In genomic region chr20:33282991-33283555, GRCh38 we compare ENCODE assay signal across 20 cellular contexts. TPM values are rescaled to one million over a fixed set of nuclear protein-coding genes. Genes with fewer than 3 reads are reported as not detected.
DNase-seq lines count a peak whose midpoint lies in the region; ATAC-seq and TF ChIP-seq lines count a peak whose summit lies in the region.
"Had no signal": no experiment of that assay in that cellular context is flagged by ENCODE, and none has a peak within 500 bp of the region (broad histone marks: within the 10 kb centered on the region; RNA-seq: fewer than 3 reads in every experiment).

Gene BPIFB1, plus strand, starts transcription at chr20:33283214. Its CDS starts 2,860 bp downstream, at chr20:33286074.

- H3K9me3 Mint-ChIP-seq in endodermal cell, result no peaks in the 10 kb centered on the region
- H3K9me3 Mint-ChIP-seq in osteocyte (ENCODE audit: unreplicated experiment), result no peaks in the 10 kb centered on the region
- H3K9me3 Mint-ChIP-seq: CD4-positive, CD25-positive, alpha-beta regulatory T cell had no signal

- H3K18ac ChIP-seq in neuronal stem cell (ENCODE audit: low read length), result no peak within 1 kb of the TSS

- H2BK12ac ChIP-seq in neuronal stem cell (ENCODE audit: low read length), result no peak within 1 kb of the TSS

- no peak within 1 kb of the TSS for H2AK5ac ChIP-seq in neuronal stem cell (ENCODE audit: low read depth, low read length)

- H3K4me3 Mint-ChIP-seq in endodermal cell, result no peak within 1 kb of the TSS
- no peak within 1 kb of the TSS for H3K4me3 Mint-ChIP-seq in osteocyte (ENCODE audit: unreplicated experiment)
- H3K4me3 Mint-ChIP-seq: CD4-positive, CD25-positive, alpha-beta regulatory T cell had no signal

- no peaks in the 10 kb centered on the region for H3K9me3 ChIP-seq in BLaER1 treated with 17β-estradiol and CSF1 and Interleukin-3, amounts not matched to agents 10 nM and 100 nM (replicated peaks in 1 of 11)
- no peaks in the 10 kb centered on the region for H3K9me3 ChIP-seq in endodermal cell (ENCODE audit: control insufficient read depth, low read length)
- no peaks in the 10 kb centered on the region for H3K9me3 ChIP-seq in neuronal stem cell (replicated peaks in 1 of 2; ENCODE audit: control insufficient read depth in 2 of 2, insufficient read depth in 1 of 2, low read depth in 1 of 2, low read length in 2 of 2)
- H3K9me3 ChIP-seq: A549, MG63 had no signal

- no peak within 1 kb of the TSS for H3K4me3 ChIP-seq in BLaER1 treated with 17β-estradiol and CSF1 and Interleukin-3, amounts not matched to agents 10 nM and 100 nM
- H3K4me3 ChIP-seq in endodermal cell (ENCODE audit: low read length) (no peak within 1 kb of the TSS), neuronal stem cell (ENCODE audit: low read length in 2 of 2) (no peak within 1 kb of the TSS)
- H3K4me3 ChIP-seq: A549, GM23248, MG63 had no signal

- 0 out of 2 replicates have a peak, but pooled peaks have one; percentile 9 for TF ChIP-seq RAD21 in Ishikawa (IDR thresholded peaks at IDR 0.05; ENCODE audit: low read depth)

- H4K8ac ChIP-seq in neuronal stem cell (ENCODE audit: low read depth, low read length), result no peak within 1 kb of the TSS

- no peaks in the 10 kb centered on the region for H3K36me3 ChIP-seq in BLaER1 treated with 17β-estradiol and CSF1 and Interleukin-3, amounts not matched to agents 10 nM and 100 nM
- H3K36me3 ChIP-seq in endodermal cell (ENCODE audit: control insufficient read depth, insufficient read depth, low read length) (no peaks in the 10 kb centered on the region), neuronal stem cell (replicated peaks in 1 of 2; ENCODE audit: control insufficient read depth in 2 of 2, insufficient read depth in 2 of 2, low read length in 2 of 2) (no peaks in the 10 kb centered on the region)
- H3K36me3 ChIP-seq: MG63 had no signal

- DNase-seq in endodermal cell, result peak; percentile 61
- no peak for DNase-seq in neuronal stem cell (ENCODE audit: low spot score)
- DNase-seq in NCI-H1105 treated with DMSO at 0.1 percent for 48 hours (lab: John Stamatoyannopoulos, UW), result no peak
- no peak for DNase-seq in osteocyte (ENCODE audit: extremely low spot score, unreplicated experiment)
- DNase-seq in activated T-cell treated with anti-CD3 and anti-CD28 coated beads for 4 hours, result no peak
- DNase-seq: CD4-positive, CD25-positive, alpha-beta regulatory T cell; DMS79; GM23248; KBM-7; MG63; NCI-H1092 treated with DMSO at 0.1 percent for 48 hours; NCI-H1694 treated with DMSO at 0.1 percent for 48 hours; NCI-H774; SHP77 treated with DMSO at 0.1 percent for 48 hours had no signal

- H3K4me2 ChIP-seq in BLaER1 treated with 17β-estradiol and CSF1 and Interleukin-3, amounts not matched to agents 10 nM and 100 nM, result peak within 1 kb of the TSS in 7 of 11 experiments; percentile 4 to 63 (median 33); a peak in 8 of 22 replicates
- H3K4me2 ChIP-seq in neuronal stem cell (ENCODE audit: insufficient read depth, low read length, poor library complexity, severe bottlenecking), result no peak within 1 kb of the TSS
- H3K4me2 ChIP-seq: A549 had no signal

- H3K4me1 Mint-ChIP-seq in endodermal cell, result peaks cover 8% of the 10 kb centered on the region
- H3K4me1 Mint-ChIP-seq in osteocyte (ENCODE audit: unreplicated experiment), result no peaks in the 10 kb centered on the region
- H3K4me1 Mint-ChIP-seq: CD4-positive, CD25-positive, alpha-beta regulatory T cell had no signal

- ATAC-seq in HG03442 (IDR thresholded peaks at IDR 0.05; ENCODE audit: unreplicated experiment), result no peak

- H2BK120ac ChIP-seq in neuronal stem cell (ENCODE audit: low read depth, low read length), result no peak within 1 kb of the TSS

- H3K36me3 Mint-ChIP-seq in endodermal cell (ENCODE audit: low read depth) (no peaks in the 10 kb centered on the region), osteocyte (ENCODE audit: unreplicated experiment) (no peaks in the 10 kb centered on the region)
- H3K36me3 Mint-ChIP-seq: CD4-positive, CD25-positive, alpha-beta regulatory T cell had no signal

- H3K4ac ChIP-seq in neuronal stem cell (ENCODE audit: low read length), result no peak within 1 kb of the TSS

- H3K27me3 Mint-ChIP-seq in endodermal cell (ENCODE audit: insufficient read depth) (peaks cover 23% of the 10 kb centered on the region), osteocyte (ENCODE audit: unreplicated experiment) (peaks cover 32% of the 10 kb centered on the region)

- no peak within 1 kb of the TSS for H3K27ac ChIP-seq in BLaER1 treated with 17β-estradiol and CSF1 and Interleukin-3, amounts not matched to agents 10 nM and 100 nM
- H3K27ac ChIP-seq in endodermal cell (ENCODE audit: low read depth, low read length), result no peak within 1 kb of the TSS
- no peak within 1 kb of the TSS for H3K27ac ChIP-seq in neuronal stem cell (replicated peaks; ENCODE audit: low read length)
- H3K27ac ChIP-seq: A549, GM23248, HL-60 had no signal

- no peak within 1 kb of the TSS for H2BK5ac ChIP-seq in neuronal stem cell (ENCODE audit: low read length)

- no peaks in the 10 kb centered on the region for H3K79me1 ChIP-seq in neuronal stem cell (ENCODE audit: low read depth, low read length)

- no peak within 1 kb of the TSS for H4K91ac ChIP-seq in neuronal stem cell (ENCODE audit: low read depth, low read length, poor library complexity)

- TF ChIP-seq EP300 in Ishikawa (IDR thresholded peaks at IDR 0.05; ENCODE audit: borderline replicate concordance), result no peak

- no peak within 1 kb of the TSS for H3K14ac ChIP-seq in neuronal stem cell (ENCODE audit: low read length)

- no peak within 1 kb of the TSS for H2BK15ac ChIP-seq in neuronal stem cell (ENCODE audit: low read length)

- H3K23ac ChIP-seq in neuronal stem cell (ENCODE audit: low read depth, low read length, poor library complexity), result no peak within 1 kb of the TSS

- WGBS in endodermal cell (ENCODE audit: insufficient coverage in 1 of 2, insufficient read length in 1 of 2), 2 experiments, result 93 to 97% methylated on average over 10 to 13 of the region's 13 CpGs
- WGBS in neuronal stem cell (ENCODE audit: extremely low coverage in 2 of 2, insufficient read length in 2 of 2, insufficient replicate concordance in 1 of 2), 2 donors, result no CpG with 5 or more reads among the region's 13 CpGs

- no peaks in the 10 kb centered on the region for H4K20me1 ChIP-seq in BLaER1 treated with 17β-estradiol and CSF1 and Interleukin-3, amounts not matched to agents 10 nM and 100 nM

- peaks cover 0 to 33% (median 23%) of the 10 kb centered on the region in 10 experiments; a peak in 14 of 20 replicates for H3K4me1 ChIP-seq in BLaER1 treated with 17β-estradiol and CSF1 and Interleukin-3, amounts not matched to agents 10 nM and 100 nM
- no peaks in the 10 kb centered on the region for H3K4me1 ChIP-seq in endodermal cell (ENCODE audit: control insufficient read depth, insufficient read depth, low read length)
- H3K4me1 ChIP-seq in neuronal stem cell (ENCODE audit: control insufficient read depth in 2 of 2, insufficient read depth in 1 of 2, low read depth in 1 of 2, low read length in 2 of 2), result peaks cover 0 to 2% of the 10 kb centered on the region in 2 donors

- H2AFZ ChIP-seq in neuronal stem cell (ENCODE audit: low read length), result no peak within 1 kb of the TSS
- H2AFZ ChIP-seq: GM23248 had no signal

- peak; percentile 42 for TF ChIP-seq CTCF in endodermal cell (conservative IDR thresholded peaks at IDR 0.05)
- TF ChIP-seq CTCF in osteocyte (IDR thresholded peaks at IDR 0.05), result no peak

- no peaks in the 10 kb centered on the region for H3K27me3 ChIP-seq in BLaER1 treated with 17β-estradiol and CSF1 and Interleukin-3, amounts not matched to agents 10 nM and 100 nM
- H3K27me3 ChIP-seq in endodermal cell (ENCODE audit: control insufficient read depth, insufficient read depth, low read length, poor library complexity, severe bottlenecking) (no peaks in the 10 kb centered on the region), neuronal stem cell (ENCODE audit: control insufficient read depth in 3 of 3, insufficient read depth in 3 of 3, low read depth in 1 of 3, low read length in 3 of 3) (peaks cover 0 to 21% (median 0%) of the 10 kb centered on the region in 3 experiments)
- H3K27me3 ChIP-seq: MG63 had no signal

- H3K27ac Mint-ChIP-seq in endodermal cell (no peak within 1 kb of the TSS), osteocyte (ENCODE audit: unreplicated experiment) (no peak within 1 kb of the TSS)
- H3K27ac Mint-ChIP-seq: CD4-positive, CD25-positive, alpha-beta regulatory T cell had no signal

- H3K9ac ChIP-seq in BLaER1 treated with 17β-estradiol and CSF1 and Interleukin-3, amounts not matched to agents 10 nM and 100 nM, result 0 out of 22 replicates have a peak within 1 kb of the TSS, but pooled peaks of 1 of the 11 experiments have one; percentile 9
- H3K9ac ChIP-seq in endodermal cell (ENCODE audit: extremely low read depth, low read length, poor library complexity, severe bottlenecking) (no peak within 1 kb of the TSS), neuronal stem cell (ENCODE audit: low read depth, low read length, poor library complexity) (peak within 1 kb of the TSS; percentile 45)
- H3K9ac ChIP-seq: GM23248 had no signal

TF ChIP-seq in Ishikawa, 13 proteins besides CTCF, POLR2A, EP300 and RAD21 (continues in another document):
- no peak for TF ChIP-seq CREB1 (IDR thresholded peaks at IDR 0.05; ENCODE audit: low read depth)
- TF ChIP-seq CEBPB (IDR thresholded peaks at IDR 0.05), result no peak
- no peak for TF ChIP-seq ZBTB7A (IDR thresholded peaks at IDR 0.05; ENCODE audit: low read depth)
- no peak for TF ChIP-seq EGR1 (IDR thresholded peaks at IDR 0.05)
- TF ChIP-seq TAF1 (IDR thresholded peaks at IDR 0.05; ENCODE audit: low read depth), result no peak
- no peak for TF ChIP-seq USF1 (IDR thresholded peaks at IDR 0.05)
- no peak for TF ChIP-seq FOXM1 (IDR thresholded peaks at IDR 0.05; ENCODE audit: borderline replicate concordance, low read depth)
- no peak for TF ChIP-seq NFIC (IDR thresholded peaks at IDR 0.05)

RNA-seq across cellular contexts. Expression of gene BPIFB1, which starts in this region (rescaled TPM):
- under 1 TPM; 0.24 to 0.26 TPM for total RNA-seq in endodermal cell
- 0.53 TPM for polyA plus RNA-seq in endodermal cell (2013, experiment 1 of 2)
- polyA plus RNA-seq in endodermal cell (2013, experiment 2 of 2), result not detected
- not detected for polyA plus RNA-seq in neuronal stem cell (2013, experiment 1 of 2)
- polyA plus RNA-seq in neuronal stem cell (2013, experiment 2 of 2), result not detected
- total RNA-seq in osteocyte, result not detected in 2 replicates
- total RNA-seq: CD4-positive, CD25-positive, alpha-beta regulatory T cell; G401; GM23248 had no signal
- polyA plus RNA-seq: CD4-positive, CD25-positive, alpha-beta regulatory T cell; GM23248 had no signal

Comparison
In these comparisons a context has a peak if more than half of its experiments do, and no peak if none do; other contexts are left out.
1. Peak in DNase-seq in endodermal cell; RNA of the gene not detected or under 1 TPM.